ENCODE assay signal across 22 cellular contexts in the genomic region with DNA sequence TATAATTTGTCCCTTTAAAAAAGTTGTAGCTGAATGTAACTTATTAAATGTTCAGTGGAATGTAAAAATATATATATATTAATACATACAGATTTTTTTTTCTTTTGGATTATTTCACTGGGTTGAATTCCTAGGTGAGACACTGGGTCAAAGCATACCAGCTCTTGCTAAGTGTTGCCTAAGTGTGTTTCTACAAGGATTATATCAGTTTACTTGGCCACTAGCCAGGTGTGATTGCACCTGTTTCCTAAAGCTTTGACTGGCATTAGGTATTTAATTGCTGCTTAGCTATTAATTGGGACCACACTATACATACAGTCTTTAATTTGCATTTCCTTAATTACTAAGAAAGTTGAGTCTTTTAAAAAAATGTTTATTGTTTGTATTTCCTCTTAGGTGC. TPM values are rescaled to one million over a fixed set of nuclear protein-coding genes. Genes with fewer than 3 reads are reported as not detected.
"Had no signal": no experiment of that assay in that cellular context is flagged by ENCODE, and none has a peak within 500 bp of the region (broad histone marks: within the 10 kb centered on the region; RNA-seq: fewer than 3 reads in every experiment).

No MANE protein-coding gene starts in this region.

- H3K9me3 ChIP-seq: esophagus muscularis mucosa, gastroesophageal sphincter, heart right ventricle, left ventricle myocardium inferior, tibial artery had no signal

- H3K27ac ChIP-seq: esophagus muscularis mucosa, gastroesophageal sphincter, heart right ventricle, left ventricle myocardium inferior, tibial artery had no signal

- H3K4me3 ChIP-seq: esophagus muscularis mucosa, gastroesophageal sphincter, heart right ventricle, left ventricle myocardium inferior, tibial artery had no signal

- H3K36me3 ChIP-seq: esophagus muscularis mucosa, gastroesophageal sphincter, heart right ventricle, left ventricle myocardium inferior, tibial artery had no signal

- H3K27me3 ChIP-seq: esophagus muscularis mucosa had no signal

- ATAC-seq: activated CD8-positive, alpha-beta T cell treated with anti-CD3 and anti-CD28 coated beads for 36 hours; activated T-helper 17 cell treated with anti-CD3 and anti-CD28 coated beads, Interleukin-2, amount 50 U/mL, for 72 hours; gastroesophageal sphincter; heart right ventricle had no signal

- DNase-seq: activated CD4-positive, alpha-beta T cell treated with anti-CD3 and anti-CD28 coated beads, Interleukin-2, amount 10 ng/mL, durations not matched to agents 24 days and 14 days; activated CD4-positive, CD25-positive, alpha-beta regulatory T cell; activated CD8-positive, alpha-beta T cell treated with anti-CD3 and anti-CD28 coated beads for 36 hours; activated naive CD4-positive, alpha-beta T cell; activated naive CD8-positive, alpha-beta T cell treated with anti-CD3 and anti-CD28 coated beads for 36 hours; activated T-cell treated with anti-CD3 and anti-CD28 coated beads, Interleukin-2, amount 50 U/mL, for 1 hour; amniotic stem cell; effector CD4-positive, alpha-beta T cell; heart right ventricle; left ventricle myocardium inferior; nephron progenitor cell; nucleus accumbens; stimulated activated CD4-positive, alpha-beta T cell treated with anti-CD3 and anti-CD28 coated beads, Interleukin-2, amount 100 ng/mL, for 24 hours; stimulated activated naive CD4-positive, alpha-beta T cell treated with Interleukin-2 at 50 U/mL for 16 hours; substantia nigra; tibial artery had no signal

RNA-seq across cellular contexts. Expression of gene ELOVL3, which starts 5.5 kb away (rescaled TPM):
- total RNA-seq: activated CD4-positive, alpha-beta T cell treated with anti-CD3 and anti-CD28 coated beads, Interleukin-2, amount 10 ng/mL, durations not matched to agents 24 days and 14 days; activated CD8-positive, alpha-beta T cell treated with anti-CD3 and anti-CD28 coated beads for 36 hours; activated naive CD8-positive, alpha-beta T cell treated with anti-CD3 and anti-CD28 coated beads for 36 hours; left ventricle myocardium inferior; urinary bladder had no signal

RNA-seq across cellular contexts. Expression of gene PITX3, which starts 20.7 kb away (rescaled TPM):
- total RNA-seq: cerebellum, esophagus muscularis mucosa, posterior vena cava had no signal
